In genomic region chr9:23552876-23553275, GRCh38 we compare ENCODE assay signal across 28 cellular contexts.
"Had no signal": no experiment of that assay in that cellular context is flagged by ENCODE, and none has a peak within 500 bp of the region (broad histone marks: within the 10 kb centered on the region; RNA-seq: fewer than 3 reads in every experiment).

No MANE protein-coding gene starts in this region.

- H2AFZ ChIP-seq: neural progenitor cell had no signal

- DNase-seq: immature natural killer cell; kidney; left colon; left lung; lower lobe of right lung; mammary epithelial cell; mesenchymal stem cell; naive thymus-derived CD8-positive, alpha-beta T cell; occipital lobe; retina; right cardiac atrium; stimulated activated CD4-positive, alpha-beta T cell treated with anti-CD3 and anti-CD28 coated beads, Interleukin-12 subunit alpha, Interleukin-12 subunit beta, amount 100 ng/mL, for 4 hours; stimulated activated CD4-positive, alpha-beta T cell treated with anti-CD3 and anti-CD28 coated beads, Interleukin-15, amount 100 ng/mL, for 24 hours; stimulated activated CD4-positive, alpha-beta T cell treated with anti-CD3 and anti-CD28 coated beads, Interleukin-2, amount 100 ng/mL, for 24 hours; stimulated activated CD4-positive, alpha-beta T cell treated with anti-CD3 and anti-CD28 coated beads, Interleukin-4, amount 100 ng/mL, for 1 hour; stimulated activated naive B cell treated with anti-CD40 and anti-IgM and Interleukin-4, amounts not matched to agents 10 μg/mL and 1 μg/mL and 100 μg/mL, for 72 hours; stimulated activated naive CD8-positive, alpha-beta T cell treated with anti-CD3 and anti-CD28 coated beads, Interleukin-15, Interleukin-2, amounts not matched to agents 100 U/mL and 50 U/mL, for 24 hours; stomach; testis; tibial artery; trophoblast cell; upper lobe of right lung had no signal

- H3K4me1 ChIP-seq: left lung, lower lobe of right lung, stomach, testis, tibial artery, upper lobe of right lung had no signal

- H3K4me3 ChIP-seq: left lung, lower lobe of right lung, neural progenitor cell, skin epidermis, stomach, testis, tibial artery, upper lobe of right lung had no signal

- H3K4me2 ChIP-seq: neural progenitor cell had no signal

- H3K27me3 ChIP-seq: left lung, neural progenitor cell, neutrophil, testis, tibial artery, upper lobe of right lung had no signal

- H3K27ac ChIP-seq: left lung, lower lobe of right lung, neural progenitor cell, neutrophil, skin epidermis, stomach, testis, tibial artery, upper lobe of right lung had no signal

- H3K36me3 ChIP-seq: left lung, lower lobe of right lung, neural progenitor cell, neutrophil, stomach, tibial artery, upper lobe of right lung had no signal

- H3K4me1 Mint-ChIP-seq: immature natural killer cell; naive thymus-derived CD8-positive, alpha-beta T cell; stimulated activated naive B cell treated with anti-CD40 and anti-IgM and Interleukin-4, amounts not matched to agents 10 μg/mL and 1 μg/mL and 100 μg/mL, for 72 hours had no signal

- H3K27ac Mint-ChIP-seq: immature natural killer cell; naive thymus-derived CD8-positive, alpha-beta T cell; nephron; neural progenitor cell; progenitor cell of endocrine pancreas; stimulated activated naive B cell treated with anti-CD40 and anti-IgM and Interleukin-4, amounts not matched to agents 10 μg/mL and 1 μg/mL and 100 μg/mL, for 72 hours had no signal

- H3K9me3 Mint-ChIP-seq: neural progenitor cell had no signal

- H3K4me3 Mint-ChIP-seq: immature natural killer cell; naive thymus-derived CD8-positive, alpha-beta T cell; nephron; neural progenitor cell; stimulated activated naive B cell treated with anti-CD40 and anti-IgM and Interleukin-4, amounts not matched to agents 10 μg/mL and 1 μg/mL and 100 μg/mL, for 72 hours had no signal

- H3K36me3 Mint-ChIP-seq: immature natural killer cell; neural progenitor cell; stimulated activated naive B cell treated with anti-CD40 and anti-IgM and Interleukin-4, amounts not matched to agents 10 μg/mL and 1 μg/mL and 100 μg/mL, for 72 hours had no signal

- ATAC-seq: left colon; left lung; lower lobe of right lung; naive thymus-derived CD8-positive, alpha-beta T cell; right cardiac atrium; sciatic nerve; stimulated activated naive B cell treated with anti-CD40 and anti-IgM and Interleukin-4, amounts not matched to agents 10 μg/mL and 1 μg/mL and 100 μg/mL, for 72 hours; stimulated activated naive CD8-positive, alpha-beta T cell treated with anti-CD3 and anti-CD28 coated beads, Interleukin-15, Interleukin-2, amounts not matched to agents 100 U/mL and 50 U/mL, for 24 hours; upper lobe of right lung had no signal

- H3K27me3 Mint-ChIP-seq: stimulated activated naive B cell treated with anti-CD40 and anti-IgM and Interleukin-4, amounts not matched to agents 10 μg/mL and 1 μg/mL and 100 μg/mL, for 72 hours had no signal

- H3K9me3 ChIP-seq: left lung, lower lobe of right lung, neutrophil, testis, tibial artery, upper lobe of right lung had no signal
